In genomic region chr1:151371744-151372410, GRCh38 we compare ENCODE assay signal across 1 cellular context.
TF ChIP-seq lines count a peak whose summit lies in the region.

No MANE protein-coding gene starts in this region.

TF ChIP-seq in A549, 52 proteins besides CTCF, POLR2A, EP300 and RAD21 (continued from another document):
- TF ChIP-seq, protein P1, sequence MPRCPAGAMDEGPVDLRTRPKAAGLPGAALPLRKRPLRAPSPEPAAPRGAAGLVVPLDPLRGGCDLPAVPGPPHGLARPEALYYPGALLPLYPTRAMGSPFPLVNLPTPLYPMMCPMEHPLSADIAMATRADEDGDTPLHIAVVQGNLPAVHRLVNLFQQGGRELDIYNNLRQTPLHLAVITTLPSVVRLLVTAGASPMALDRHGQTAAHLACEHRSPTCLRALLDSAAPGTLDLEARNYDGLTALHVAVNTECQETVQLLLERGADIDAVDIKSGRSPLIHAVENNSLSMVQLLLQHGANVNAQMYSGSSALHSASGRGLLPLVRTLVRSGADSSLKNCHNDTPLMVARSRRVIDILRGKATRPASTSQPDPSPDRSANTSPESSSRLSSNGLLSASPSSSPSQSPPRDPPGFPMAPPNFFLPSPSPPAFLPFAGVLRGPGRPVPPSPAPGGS (IDR thresholded peaks at IDR 0.05): no peak
- TF ChIP-seq HDAC2 (IDR thresholded peaks at IDR 0.05) (no peak), FOSL2 (IDR thresholded peaks at IDR 0.05) (no peak), FOSL2 (CRISPR knock-in tag; IDR thresholded peaks at IDR 0.05) (no peak), FOXS1 (CRISPR knock-in tag; IDR thresholded peaks at IDR 0.05) (no peak), HOXB13 (CRISPR knock-in tag; IDR thresholded peaks at IDR 0.05; ENCODE audit: low read depth) (no peak), E2F6 (IDR thresholded peaks at IDR 0.05; ENCODE audit: borderline replicate concordance, low read depth) (no peak), FOSB (CRISPR knock-in tag; IDR thresholded peaks at IDR 0.05) (no peak), PHF8 (IDR thresholded peaks at IDR 0.05; ENCODE audit: borderline replicate concordance, low read depth) (no peak)
